Comparison of ENCODE assay signal across 1 cellular context in the genomic region with DNA sequence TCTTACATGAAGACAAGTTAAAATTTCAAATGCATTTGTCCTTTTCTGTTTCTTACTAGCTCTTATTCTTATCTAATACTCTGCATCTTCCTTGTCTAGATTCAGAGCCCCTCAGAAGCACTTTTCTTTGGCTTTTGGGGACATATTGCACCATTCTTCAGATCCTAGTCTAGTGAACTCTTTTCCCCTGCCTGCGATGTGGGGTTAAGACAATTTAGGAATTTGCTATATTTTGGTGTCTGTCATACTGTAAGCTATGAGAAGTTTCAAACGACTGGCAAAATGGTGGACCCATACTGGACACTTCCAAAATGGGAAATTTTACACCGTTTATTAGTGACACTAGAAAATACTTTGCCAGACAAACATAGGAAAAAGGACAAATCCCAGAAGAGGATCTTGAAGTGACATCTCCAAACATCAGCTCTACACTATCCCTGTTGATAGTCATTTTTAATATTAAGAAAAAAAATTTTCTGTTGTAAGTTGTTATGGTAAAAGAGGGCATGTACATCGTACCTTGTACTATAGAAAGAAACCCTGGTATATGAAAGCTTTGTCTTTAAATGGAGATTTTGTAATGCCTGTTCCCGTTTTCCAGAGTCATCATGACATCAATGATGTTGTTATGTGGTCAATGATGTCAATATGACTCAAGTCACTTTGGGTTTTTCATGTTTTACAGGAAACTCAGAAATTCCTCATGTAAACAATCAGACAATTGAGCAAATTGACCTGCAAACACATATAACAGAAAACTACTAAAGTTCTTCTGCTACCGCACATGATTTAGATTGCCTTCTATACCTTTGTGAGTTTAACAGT.
A peak's percentile ranks its signal among the peaks of the same experiment; 100 is the strongest.
TF ChIP-seq lines count a peak whose summit lies in the region.

No MANE protein-coding gene starts in this region.

TF ChIP-seq in K562, 482 proteins besides CTCF, POLR2A, EP300 and RAD21 (continued from another document):
- TF ChIP-seq, protein P1, sequence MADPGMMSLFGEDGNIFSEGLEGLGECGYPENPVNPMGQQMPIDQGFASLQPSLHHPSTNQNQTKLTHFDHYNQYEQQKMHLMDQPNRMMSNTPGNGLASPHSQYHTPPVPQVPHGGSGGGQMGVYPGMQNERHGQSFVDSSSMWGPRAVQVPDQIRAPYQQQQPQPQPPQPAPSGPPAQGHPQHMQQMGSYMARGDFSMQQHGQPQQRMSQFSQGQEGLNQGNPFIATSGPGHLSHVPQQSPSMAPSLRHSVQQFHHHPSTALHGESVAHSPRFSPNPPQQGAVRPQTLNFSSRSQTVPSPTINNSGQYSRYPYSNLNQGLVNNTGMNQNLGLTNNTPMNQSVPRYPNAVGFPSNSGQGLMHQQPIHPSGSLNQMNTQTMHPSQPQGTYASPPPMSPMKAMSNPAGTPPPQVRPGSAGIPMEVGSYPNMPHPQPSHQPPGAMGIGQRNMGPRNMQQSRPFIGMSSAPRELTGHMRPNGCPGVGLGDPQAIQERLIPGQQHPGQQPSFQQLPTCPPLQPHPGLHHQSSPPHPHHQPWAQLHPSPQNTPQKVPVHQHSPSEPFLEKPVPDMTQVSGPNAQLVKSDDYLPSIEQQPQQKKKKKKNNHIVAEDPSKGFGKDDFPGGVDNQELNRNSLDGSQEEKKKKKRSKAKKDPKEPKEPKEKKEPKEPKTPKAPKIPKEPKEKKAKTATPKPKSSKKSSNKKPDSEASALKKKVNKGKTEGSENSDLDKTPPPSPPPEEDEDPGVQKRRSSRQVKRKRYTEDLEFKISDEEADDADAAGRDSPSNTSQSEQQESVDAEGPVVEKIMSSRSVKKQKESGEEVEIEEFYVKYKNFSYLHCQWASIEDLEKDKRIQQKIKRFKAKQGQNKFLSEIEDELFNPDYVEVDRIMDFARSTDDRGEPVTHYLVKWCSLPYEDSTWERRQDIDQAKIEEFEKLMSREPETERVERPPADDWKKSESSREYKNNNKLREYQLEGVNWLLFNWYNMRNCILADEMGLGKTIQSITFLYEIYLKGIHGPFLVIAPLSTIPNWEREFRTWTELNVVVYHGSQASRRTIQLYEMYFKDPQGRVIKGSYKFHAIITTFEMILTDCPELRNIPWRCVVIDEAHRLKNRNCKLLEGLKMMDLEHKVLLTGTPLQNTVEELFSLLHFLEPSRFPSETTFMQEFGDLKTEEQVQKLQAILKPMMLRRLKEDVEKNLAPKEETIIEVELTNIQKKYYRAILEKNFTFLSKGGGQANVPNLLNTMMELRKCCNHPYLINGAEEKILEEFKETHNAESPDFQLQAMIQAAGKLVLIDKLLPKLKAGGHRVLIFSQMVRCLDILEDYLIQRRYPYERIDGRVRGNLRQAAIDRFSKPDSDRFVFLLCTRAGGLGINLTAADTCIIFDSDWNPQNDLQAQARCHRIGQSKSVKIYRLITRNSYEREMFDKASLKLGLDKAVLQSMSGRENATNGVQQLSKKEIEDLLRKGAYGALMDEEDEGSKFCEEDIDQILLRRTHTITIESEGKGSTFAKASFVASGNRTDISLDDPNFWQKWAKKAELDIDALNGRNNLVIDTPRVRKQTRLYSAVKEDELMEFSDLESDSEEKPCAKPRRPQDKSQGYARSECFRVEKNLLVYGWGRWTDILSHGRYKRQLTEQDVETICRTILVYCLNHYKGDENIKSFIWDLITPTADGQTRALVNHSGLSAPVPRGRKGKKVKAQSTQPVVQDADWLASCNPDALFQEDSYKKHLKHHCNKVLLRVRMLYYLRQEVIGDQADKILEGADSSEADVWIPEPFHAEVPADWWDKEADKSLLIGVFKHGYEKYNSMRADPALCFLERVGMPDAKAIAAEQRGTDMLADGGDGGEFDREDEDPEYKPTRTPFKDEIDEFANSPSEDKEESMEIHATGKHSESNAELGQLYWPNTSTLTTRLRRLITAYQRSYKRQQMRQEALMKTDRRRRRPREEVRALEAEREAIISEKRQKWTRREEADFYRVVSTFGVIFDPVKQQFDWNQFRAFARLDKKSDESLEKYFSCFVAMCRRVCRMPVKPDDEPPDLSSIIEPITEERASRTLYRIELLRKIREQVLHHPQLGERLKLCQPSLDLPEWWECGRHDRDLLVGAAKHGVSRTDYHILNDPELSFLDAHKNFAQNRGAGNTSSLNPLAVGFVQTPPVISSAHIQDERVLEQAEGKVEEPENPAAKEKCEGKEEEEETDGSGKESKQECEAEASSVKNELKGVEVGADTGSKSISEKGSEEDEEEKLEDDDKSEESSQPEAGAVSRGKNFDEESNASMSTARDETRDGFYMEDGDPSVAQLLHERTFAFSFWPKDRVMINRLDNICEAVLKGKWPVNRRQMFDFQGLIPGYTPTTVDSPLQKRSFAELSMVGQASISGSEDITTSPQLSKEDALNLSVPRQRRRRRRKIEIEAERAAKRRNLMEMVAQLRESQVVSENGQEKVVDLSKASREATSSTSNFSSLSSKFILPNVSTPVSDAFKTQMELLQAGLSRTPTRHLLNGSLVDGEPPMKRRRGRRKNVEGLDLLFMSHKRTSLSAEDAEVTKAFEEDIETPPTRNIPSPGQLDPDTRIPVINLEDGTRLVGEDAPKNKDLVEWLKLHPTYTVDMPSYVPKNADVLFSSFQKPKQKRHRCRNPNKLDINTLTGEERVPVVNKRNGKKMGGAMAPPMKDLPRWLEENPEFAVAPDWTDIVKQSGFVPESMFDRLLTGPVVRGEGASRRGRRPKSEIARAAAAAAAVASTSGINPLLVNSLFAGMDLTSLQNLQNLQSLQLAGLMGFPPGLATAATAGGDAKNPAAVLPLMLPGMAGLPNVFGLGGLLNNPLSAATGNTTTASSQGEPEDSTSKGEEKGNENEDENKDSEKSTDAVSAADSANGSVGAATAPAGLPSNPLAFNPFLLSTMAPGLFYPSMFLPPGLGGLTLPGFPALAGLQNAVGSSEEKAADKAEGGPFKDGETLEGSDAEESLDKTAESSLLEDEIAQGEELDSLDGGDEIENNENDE (IDR thresholded peaks at IDR 0.05; ENCODE audit: low read depth, low read length): no peak
- TF ChIP-seq CREB1 (IDR thresholded peaks at IDR 0.05) (peak; percentile 68; the same call in 1 of the 2 replicates), CREB1 (CRISPR knock-in tag; IDR thresholded peaks at IDR 0.05) (no peak)
- TF ChIP-seq, protein P2, sequence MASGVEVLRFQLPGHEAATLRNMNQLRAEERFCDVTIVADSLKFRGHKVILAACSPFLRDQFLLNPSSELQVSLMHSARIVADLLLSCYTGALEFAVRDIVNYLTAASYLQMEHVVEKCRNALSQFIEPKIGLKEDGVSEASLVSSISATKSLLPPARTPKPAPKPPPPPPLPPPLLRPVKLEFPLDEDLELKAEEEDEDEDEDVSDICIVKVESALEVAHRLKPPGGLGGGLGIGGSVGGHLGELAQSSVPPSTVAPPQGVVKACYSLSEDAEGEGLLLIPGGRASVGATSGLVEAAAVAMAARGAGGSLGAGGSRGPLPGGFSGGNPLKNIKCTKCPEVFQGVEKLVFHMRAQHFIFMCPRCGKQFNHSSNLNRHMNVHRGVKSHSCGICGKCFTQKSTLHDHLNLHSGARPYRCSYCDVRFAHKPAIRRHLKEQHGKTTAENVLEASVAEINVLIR (CRISPR knock-in tag; IDR thresholded peaks at IDR 0.05): peak; percentile 72; the same call in 1 of the 2 replicates
